Comparison of ENCODE assay signal across 8 cellular contexts in genomic region chr1:61741682-61742619, GRCh38. TPM values are rescaled to one million over a fixed set of nuclear protein-coding genes. Genes with fewer than 3 reads are reported as not detected.
DNase-seq lines count a peak whose midpoint lies in the region; ATAC-seq, FAIRE-seq and TF ChIP-seq lines count a peak whose summit lies in the region.

A gene with protein sequence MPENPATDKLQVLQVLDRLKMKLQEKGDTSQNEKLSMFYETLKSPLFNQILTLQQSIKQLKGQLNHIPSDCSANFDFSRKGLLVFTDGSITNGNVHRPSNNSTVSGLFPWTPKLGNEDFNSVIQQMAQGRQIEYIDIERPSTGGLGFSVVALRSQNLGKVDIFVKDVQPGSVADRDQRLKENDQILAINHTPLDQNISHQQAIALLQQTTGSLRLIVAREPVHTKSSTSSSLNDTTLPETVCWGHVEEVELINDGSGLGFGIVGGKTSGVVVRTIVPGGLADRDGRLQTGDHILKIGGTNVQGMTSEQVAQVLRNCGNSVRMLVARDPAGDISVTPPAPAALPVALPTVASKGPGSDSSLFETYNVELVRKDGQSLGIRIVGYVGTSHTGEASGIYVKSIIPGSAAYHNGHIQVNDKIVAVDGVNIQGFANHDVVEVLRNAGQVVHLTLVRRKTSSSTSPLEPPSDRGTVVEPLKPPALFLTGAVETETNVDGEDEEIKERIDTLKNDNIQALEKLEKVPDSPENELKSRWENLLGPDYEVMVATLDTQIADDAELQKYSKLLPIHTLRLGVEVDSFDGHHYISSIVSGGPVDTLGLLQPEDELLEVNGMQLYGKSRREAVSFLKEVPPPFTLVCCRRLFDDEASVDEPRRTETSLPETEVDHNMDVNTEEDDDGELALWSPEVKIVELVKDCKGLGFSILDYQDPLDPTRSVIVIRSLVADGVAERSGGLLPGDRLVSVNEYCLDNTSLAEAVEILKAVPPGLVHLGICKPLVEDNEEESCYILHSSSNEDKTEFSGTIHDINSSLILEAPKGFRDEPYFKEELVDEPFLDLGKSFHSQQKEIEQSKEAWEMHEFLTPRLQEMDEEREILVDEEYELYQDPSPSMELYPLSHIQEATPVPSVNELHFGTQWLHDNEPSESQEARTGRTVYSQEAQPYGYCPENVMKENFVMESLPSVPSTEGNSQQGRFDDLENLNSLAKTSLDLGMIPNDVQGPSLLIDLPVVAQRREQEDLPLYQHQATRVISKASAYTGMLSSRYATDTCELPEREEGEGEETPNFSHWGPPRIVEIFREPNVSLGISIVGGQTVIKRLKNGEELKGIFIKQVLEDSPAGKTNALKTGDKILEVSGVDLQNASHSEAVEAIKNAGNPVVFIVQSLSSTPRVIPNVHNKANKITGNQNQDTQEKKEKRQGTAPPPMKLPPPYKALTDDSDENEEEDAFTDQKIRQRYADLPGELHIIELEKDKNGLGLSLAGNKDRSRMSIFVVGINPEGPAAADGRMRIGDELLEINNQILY (N-terminal part only) (plus strand): TSS chr1:61742480. CDS start chr1:61762893, 20,413 bp downstream.

- peak within 1 kb of the TSS; percentile 99 for H3K27ac ChIP-seq in VCaP

- peak; percentile 88 for ATAC-seq in GM21528 (IDR thresholded peaks at IDR 0.05; ENCODE audit: low FRiP score, unreplicated experiment)

- FAIRE-seq in bronchial epithelial cell (lab: Jason Lieb, UNC) = no peak

- no peaks in the 10 kb centered on the region for H3K27me3 ChIP-seq in bronchial epithelial cell (ENCODE audit: control insufficient read depth, insufficient read depth, low read length)

- no peaks in the 10 kb centered on the region for H3K36me3 ChIP-seq in bronchial epithelial cell (ENCODE audit: control insufficient read depth, insufficient read depth, low read length)

- H3K4me3 ChIP-seq in bronchial epithelial cell (ENCODE audit: low read depth, low read length) = peak within 1 kb of the TSS; percentile 92

- DNase-seq in EH (ENCODE audit: low read depth) (peak; percentile 38), KG1 (lab: John Stamatoyannopoulos, UW) (peak; percentile 9), bronchial epithelial cell (ENCODE audit: low read depth) (peak; percentile 67), kidney tubule cell (ENCODE audit: low spot score) (peak; percentile 90), T1000 (lab: John Stamatoyannopoulos, UW) (no peak)
- DNase-seq in stimulated activated CD4-positive, alpha-beta T cell treated with anti-CD3 and anti-CD28 coated beads, Interleukin-1b, Interleukin-23, amount 100 ng/mL, for 24 hours (ENCODE audit: low read depth in 4 of 4, low spot score in 1 of 4) = peak; percentile 9 to 43 (median 24)

- TF ChIP-seq CTCF in VCaP (conservative IDR thresholded peaks at IDR 0.05) (no peak), bronchial epithelial cell (IDR thresholded peaks at IDR 0.05; ENCODE audit: insufficient read depth, low read length, severe bottlenecking) (no peak)

RNA-seq across cellular contexts. Expression of the gene that starts here (rescaled TPM):
- total RNA-seq in bronchial epithelial cell = 46.6 and 71.8 TPM in 2 replicates
